ENCODE assay signal across 22 cellular contexts in genomic region chr10:3109196-3109595, GRCh38.
"Had no signal": no experiment of that assay in that cellular context is flagged by ENCODE, and none has a peak within 500 bp of the region (broad histone marks: within the 10 kb centered on the region; RNA-seq: fewer than 3 reads in every experiment).

No MANE protein-coding gene starts in this region.

- H3K27me3 Mint-ChIP-seq: naive thymus-derived CD4-positive, alpha-beta T cell; stimulated activated memory B cell treated with anti-CD40 and anti-IgM and Interleukin-4, amounts not matched to agents 10 μg/mL and 1 μg/mL and 100 μg/mL, for 72 hours; stimulated activated naive CD8-positive, alpha-beta T cell treated with anti-CD3 and anti-CD28 coated beads, Interleukin-15, Interleukin-2, amounts not matched to agents 100 ng/mL and 50 ng/mL, for 24 hours had no signal

- H3K9me3 ChIP-seq: colonic mucosa, heart left ventricle, neutrophil, spleen, tibial nerve, upper lobe of right lung, vagina had no signal

- DNase-seq: colonic mucosa; dermis blood vessel endothelial cell; effector CD4-positive, alpha-beta T cell; endodermal cell; islet precursor cell; left colon; naive thymus-derived CD4-positive, alpha-beta T cell; nephron progenitor cell; spleen; stimulated activated CD4-positive, alpha-beta T cell treated with anti-CD3 and anti-CD28 coated beads, Interleukin-15, amount 100 ng/mL, for 24 hours; stimulated activated CD4-positive, alpha-beta T cell treated with anti-CD3 and anti-CD28 coated beads, Interleukin-1b, Interleukin-23, amount 100 ng/mL, for 48 hours; stimulated activated CD4-positive, alpha-beta T cell treated with anti-CD3 and anti-CD28 coated beads, Interleukin-4, amount 100 ng/mL, for 24 hours; upper lobe of right lung had no signal

- H3K27ac ChIP-seq: colonic mucosa, neutrophil, spleen, upper lobe of right lung, vagina had no signal

- H3K4me1 ChIP-seq: colonic mucosa, spleen, upper lobe of right lung had no signal

- ATAC-seq: left colon; naive thymus-derived CD4-positive, alpha-beta T cell; sciatic nerve; stimulated activated memory B cell treated with anti-CD40 and anti-IgM and Interleukin-4, amounts not matched to agents 10 μg/mL and 1 μg/mL and 100 μg/mL, for 72 hours; upper lobe of right lung had no signal

- H3K27me3 ChIP-seq: colonic mucosa, heart left ventricle, neutrophil, spleen, tibial nerve, upper lobe of right lung, vagina had no signal

- H3K9me3 Mint-ChIP-seq: endodermal cell; nephron progenitor cell; stimulated activated memory B cell treated with anti-CD40 and anti-IgM and Interleukin-4, amounts not matched to agents 10 μg/mL and 1 μg/mL and 100 μg/mL, for 72 hours; stimulated activated naive CD8-positive, alpha-beta T cell treated with anti-CD3 and anti-CD28 coated beads, Interleukin-15, Interleukin-2, amounts not matched to agents 100 ng/mL and 50 ng/mL, for 24 hours had no signal

- H3K27ac Mint-ChIP-seq: endodermal cell; naive thymus-derived CD4-positive, alpha-beta T cell; nephron progenitor cell; stimulated activated memory B cell treated with anti-CD40 and anti-IgM and Interleukin-4, amounts not matched to agents 10 μg/mL and 1 μg/mL and 100 μg/mL, for 72 hours had no signal

- FAIRE-seq: endothelial cell of umbilical vein, frontal cortex had no signal

- H3K36me3 ChIP-seq: neutrophil had no signal

- H3K4me3 ChIP-seq: colonic mucosa, heart left ventricle, spleen, tibial nerve, upper lobe of right lung, vagina had no signal

- H3K4me3 Mint-ChIP-seq: endodermal cell; naive thymus-derived CD4-positive, alpha-beta T cell; nephron progenitor cell; stimulated activated memory B cell treated with anti-CD40 and anti-IgM and Interleukin-4, amounts not matched to agents 10 μg/mL and 1 μg/mL and 100 μg/mL, for 72 hours; stimulated activated naive CD8-positive, alpha-beta T cell treated with anti-CD3 and anti-CD28 coated beads, Interleukin-15, Interleukin-2, amounts not matched to agents 100 ng/mL and 50 ng/mL, for 24 hours had no signal
